In the genomic region with DNA sequence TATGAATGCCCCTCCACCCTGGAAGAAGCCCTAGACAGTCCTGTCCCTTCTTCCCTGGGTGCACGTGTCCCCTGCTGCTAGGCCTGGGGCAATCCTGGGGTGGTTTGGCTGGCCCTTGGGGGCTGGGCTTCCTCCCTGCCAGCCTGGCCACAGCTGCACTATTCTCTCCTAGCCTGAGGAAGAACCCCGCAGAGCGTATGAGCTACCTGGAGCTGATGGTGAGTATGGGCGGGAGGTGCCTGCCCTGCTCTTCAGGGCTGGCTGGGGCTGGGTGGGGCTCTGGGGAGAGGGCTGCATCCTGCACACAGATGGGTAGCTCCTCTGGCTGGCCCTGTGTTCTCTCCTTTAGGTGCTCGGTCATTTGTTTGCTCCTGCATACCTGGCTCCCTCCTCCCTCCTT, we compare ENCODE assay signal across 18 cellular contexts. TPM values are rescaled to one million over a fixed set of nuclear protein-coding genes. Genes with fewer than 3 reads are reported as not detected.
DNase-seq lines count a peak whose midpoint lies in the region; ATAC-seq and TF ChIP-seq lines count a peak whose summit lies in the region.
"Had no signal": no experiment of that assay in that cellular context is flagged by ENCODE, and none has a peak within 500 bp of the region (broad histone marks: within the 10 kb centered on the region; RNA-seq: fewer than 3 reads in every experiment).

No MANE protein-coding gene starts in this region.

- no peak overlapping the region for H2AFZ ChIP-seq in smooth muscle cell (ENCODE audit: low read depth)

- peaks cover 5% of the 10 kb centered on the region for H3F3A ChIP-seq in smooth muscle cell (ENCODE audit: low read depth)

- H3K4me3 Mint-ChIP-seq in activated CD4-positive, alpha-beta T cell treated with anti-CD3 and anti-CD28 coated beads for 36 hours = no peak overlapping the region
- H3K4me3 Mint-ChIP-seq in activated CD4-positive, alpha-beta T cell treated with anti-CD3 and anti-CD28 coated beads, Interleukin-2, amount 10 ng/mL, durations not matched to agents 7 days and 5 days = no peak overlapping the region
- H3K4me3 Mint-ChIP-seq in CD14-positive monocyte = no peak overlapping the region
- H3K4me3 Mint-ChIP-seq in effector memory CD8-positive, alpha-beta T cell = no peak overlapping the region
- H3K4me3 Mint-ChIP-seq: HFFc6 had no signal

- H3K36me3 Mint-ChIP-seq in activated CD4-positive, alpha-beta T cell treated with anti-CD3 and anti-CD28 coated beads for 36 hours (ENCODE audit: low read depth) = peaks cover 30% of the 10 kb centered on the region
- peaks cover 22% of the 10 kb centered on the region for H3K36me3 Mint-ChIP-seq in activated CD4-positive, alpha-beta T cell treated with anti-CD3 and anti-CD28 coated beads, Interleukin-2, amount 10 ng/mL, durations not matched to agents 7 days and 5 days (ENCODE audit: low read depth)
- peaks cover 57 to 70% of the 10 kb centered on the region in 2 donors for H3K36me3 Mint-ChIP-seq in CD14-positive monocyte
- H3K36me3 Mint-ChIP-seq in effector memory CD8-positive, alpha-beta T cell (ENCODE audit: insufficient read depth) = peaks cover 71% of the 10 kb centered on the region

- H3K79me2 ChIP-seq in smooth muscle cell (ENCODE audit: low read depth) = no peaks in the 10 kb centered on the region

- no peak for TF ChIP-seq CTCF in CD14-positive monocyte (IDR thresholded peaks at IDR 0.05)
- TF ChIP-seq CTCF in smooth muscle cell (IDR thresholded peaks at IDR 0.05; ENCODE audit: borderline replicate concordance, insufficient read depth, poor library complexity, severe bottlenecking) = no peak

- no peaks in the 10 kb centered on the region for H3K9me3 ChIP-seq in smooth muscle cell (replicated peaks; ENCODE audit: low read depth)
- H3K9me3 ChIP-seq: MG63 had no signal

- no peak overlapping the region for H3K4me3 ChIP-seq in smooth muscle cell
- H3K4me3 ChIP-seq: MG63 had no signal

- no peak overlapping the region for H3K4me2 ChIP-seq in smooth muscle cell

- H4K20me1 ChIP-seq in smooth muscle cell (ENCODE audit: low read depth) = no peaks in the 10 kb centered on the region

- peaks cover 2% of the 10 kb centered on the region for H3K9me3 Mint-ChIP-seq in activated CD4-positive, alpha-beta T cell treated with anti-CD3 and anti-CD28 coated beads for 36 hours (ENCODE audit: low read depth)
- peaks cover 6% of the 10 kb centered on the region for H3K9me3 Mint-ChIP-seq in activated CD4-positive, alpha-beta T cell treated with anti-CD3 and anti-CD28 coated beads, Interleukin-2, amount 10 ng/mL, durations not matched to agents 7 days and 5 days
- peaks cover 0 to 7% (median 4%) of the 10 kb centered on the region in 7 donors for H3K9me3 Mint-ChIP-seq in CD14-positive monocyte
- no peaks in the 10 kb centered on the region for H3K9me3 Mint-ChIP-seq in effector memory CD8-positive, alpha-beta T cell
- H3K9me3 Mint-ChIP-seq: HFFc6 had no signal

- WGBS in smooth muscle cell (ENCODE audit: low lambda C conversion rate) = 92% methylated on average over 5 of the region's 5 CpGs

- no peaks in the 10 kb centered on the region for H3K4me1 Mint-ChIP-seq in activated CD4-positive, alpha-beta T cell treated with anti-CD3 and anti-CD28 coated beads for 36 hours
- no peaks in the 10 kb centered on the region for H3K4me1 Mint-ChIP-seq in activated CD4-positive, alpha-beta T cell treated with anti-CD3 and anti-CD28 coated beads, Interleukin-2, amount 10 ng/mL, durations not matched to agents 7 days and 5 days
- H3K4me1 Mint-ChIP-seq in CD14-positive monocyte = peaks cover 13% of the 10 kb centered on the region
- peaks cover 0 to 3% of the 10 kb centered on the region in 2 donors for H3K4me1 Mint-ChIP-seq in effector memory CD8-positive, alpha-beta T cell (ENCODE audit: low read depth in 2 of 2)

- H3K27me3 Mint-ChIP-seq in activated CD4-positive, alpha-beta T cell treated with anti-CD3 and anti-CD28 coated beads for 36 hours = no peaks in the 10 kb centered on the region
- no peaks in the 10 kb centered on the region for H3K27me3 Mint-ChIP-seq in activated CD4-positive, alpha-beta T cell treated with anti-CD3 and anti-CD28 coated beads, Interleukin-2, amount 10 ng/mL, durations not matched to agents 7 days and 5 days
- H3K27me3 Mint-ChIP-seq in CD14-positive monocyte (ENCODE audit: low read depth in 3 of 3) = peaks cover 2 to 5% (median 3%) of the 10 kb centered on the region in 3 donors
- no peaks in the 10 kb centered on the region for H3K27me3 Mint-ChIP-seq in effector memory CD8-positive, alpha-beta T cell

- no peak for ATAC-seq in activated CD4-positive, alpha-beta T cell treated with anti-CD3 and anti-CD28 coated beads for 36 hours
- no peak for ATAC-seq in effector memory CD8-positive, alpha-beta T cell (replicated peaks)
- no peak for ATAC-seq in HG02642 (IDR thresholded peaks at IDR 0.05; ENCODE audit: poor library complexity, unreplicated experiment)
- ATAC-seq: PC-3 had no signal

- CTCF ChIA-PET in activated CD4-positive, alpha-beta T cell treated with anti-CD3 and anti-CD28 coated beads for 36 hours (lab: Charles Lee) = no interaction called here
- CTCF ChIA-PET in activated CD4-positive, alpha-beta T cell treated with anti-CD3 and anti-CD28 coated beads, Interleukin-2, amount 10 ng/mL, durations not matched to agents 7 days and 5 days (lab: Charles Lee) = no interaction called here

- H3K36me3 ChIP-seq in smooth muscle cell (ENCODE audit: low read depth) = peaks cover 2% of the 10 kb centered on the region
- H3K36me3 ChIP-seq: MG63 had no signal

- H3K9ac ChIP-seq in smooth muscle cell (ENCODE audit: low read depth) = no peak overlapping the region

- H3K27me3 ChIP-seq in smooth muscle cell (ENCODE audit: low read depth) = no peaks in the 10 kb centered on the region
- H3K27me3 ChIP-seq: MG63 had no signal

- DNase-seq in activated CD4-positive, alpha-beta T cell treated with anti-CD3 and anti-CD28 coated beads for 36 hours = peak; percentile 5
- DNase-seq in activated CD4-positive, alpha-beta T cell treated with anti-CD3 and anti-CD28 coated beads, Interleukin-2, amount 10 ng/mL, durations not matched to agents 7 days and 5 days = no peak
- peak; percentile 27 for DNase-seq in CD14-positive monocyte (ENCODE audit: low spot score)
- no peak for DNase-seq in effector memory CD8-positive, alpha-beta T cell
- DNase-seq in stimulated activated CD8-positive, alpha-beta memory T cell treated with anti-CD3 and anti-CD28 coated beads, Interleukin-4, amount 100 ng/mL, for 48 hours = peak; percentile 15
- no peak for DNase-seq in caudate nucleus (lab: John Stamatoyannopoulos, UW)
- DNase-seq in smooth muscle cell (lab: John Stamatoyannopoulos, UW; ENCODE audit: unreplicated experiment) = no peak
- DNase-seq: 8988T, COR-L47, HFFc6, MG63, NCI-H1105, NCI-H187, NCI-H446, NCI-H748 treated with DMSO at 0.1 percent for 48 hours, PC-3 had no signal

- POLR2A ChIA-PET in activated CD4-positive, alpha-beta T cell treated with anti-CD3 and anti-CD28 coated beads for 36 hours (lab: Charles Lee) = no interaction called here
- POLR2A ChIA-PET in activated CD4-positive, alpha-beta T cell treated with anti-CD3 and anti-CD28 coated beads, Interleukin-2, amount 10 ng/mL, durations not matched to agents 7 days and 5 days (lab: Charles Lee) = no interaction called here

- H3K27ac Mint-ChIP-seq in activated CD4-positive, alpha-beta T cell treated with anti-CD3 and anti-CD28 coated beads for 36 hours = no peak overlapping the region
- H3K27ac Mint-ChIP-seq in activated CD4-positive, alpha-beta T cell treated with anti-CD3 and anti-CD28 coated beads, Interleukin-2, amount 10 ng/mL, durations not matched to agents 7 days and 5 days = no peak overlapping the region
- peak overlapping the region in 2 of 7 donors; percentile 36 to 55 for H3K27ac Mint-ChIP-seq in CD14-positive monocyte
- peak overlapping the region; percentile 22 to 85 for H3K27ac Mint-ChIP-seq in effector memory CD8-positive, alpha-beta T cell

- intact Hi-C loops in activated CD4-positive, alpha-beta T cell treated with anti-CD3 and anti-CD28 coated beads for 36 hours (cut with DNase I, micrococcal nuclease) = no loop called here
- intact Hi-C loops in CD14-positive monocyte (cut with micrococcal nuclease) = no loop called here

- H3K27ac ChIP-seq in caudate nucleus (ENCODE audit: low read depth, low read length) (no peak overlapping the region), smooth muscle cell (ENCODE audit: low read depth) (no peak overlapping the region)
- H3K27ac ChIP-seq: C4-2B had no signal

- no peaks in the 10 kb centered on the region for H3K4me1 ChIP-seq in smooth muscle cell (ENCODE audit: low read depth)

RNA-seq across cellular contexts. Expression of a gene that starts 28.8 kb away (rescaled TPM):
- 100 to 1,000 TPM; 122 to 123 TPM for total RNA-seq in activated CD4-positive, alpha-beta T cell treated with anti-CD3 and anti-CD28 coated beads for 36 hours
- total RNA-seq in activated CD4-positive, alpha-beta T cell treated with anti-CD3 and anti-CD28 coated beads, Interleukin-2, amount 10 ng/mL, durations not matched to agents 7 days and 5 days = 10 to 100 TPM; 41.7 to 52.8 TPM
- polyA plus RNA-seq in CD14-positive monocyte = 100 to 1,000 TPM; 107 to 166 TPM
- 14.2 and 14.8 TPM in 2 replicates for total RNA-seq in smooth muscle cell
- polyA plus RNA-seq in smooth muscle cell = 53.8 and 58.4 TPM in 2 replicates

Comparison
In these comparisons a context has a peak if more than half of its experiments do, and no peak if none do; other contexts are left out.
1. DNase-seq: peak in activated CD4-positive, alpha-beta T cell treated with anti-CD3 and anti-CD28 coated beads for 36 hours (single experiment), CD14-positive monocyte (single experiment) and stimulated activated CD8-positive, alpha-beta memory T cell treated with anti-CD3 and anti-CD28 coated beads, Interleukin-4, amount 100 ng/mL, for 48 hours (single experiment); none in activated CD4-positive, alpha-beta T cell treated with anti-CD3 and anti-CD28 coated beads, Interleukin-2, amount 10 ng/mL, durations not matched to agents 7 days and 5 days (single experiment), effector memory CD8-positive, alpha-beta T cell (0 of 3), caudate nucleus (0 of 61) and smooth muscle cell (single experiment).
2. H3K27ac Mint-ChIP-seq: peak in effector memory CD8-positive, alpha-beta T cell (2 of 2); none in activated CD4-positive, alpha-beta T cell treated with anti-CD3 and anti-CD28 coated beads for 36 hours (single experiment) and activated CD4-positive, alpha-beta T cell treated with anti-CD3 and anti-CD28 coated beads, Interleukin-2, amount 10 ng/mL, durations not matched to agents 7 days and 5 days (single experiment).